Comparison of ENCODE assay signal across 20 cellular contexts in the genomic region with DNA sequence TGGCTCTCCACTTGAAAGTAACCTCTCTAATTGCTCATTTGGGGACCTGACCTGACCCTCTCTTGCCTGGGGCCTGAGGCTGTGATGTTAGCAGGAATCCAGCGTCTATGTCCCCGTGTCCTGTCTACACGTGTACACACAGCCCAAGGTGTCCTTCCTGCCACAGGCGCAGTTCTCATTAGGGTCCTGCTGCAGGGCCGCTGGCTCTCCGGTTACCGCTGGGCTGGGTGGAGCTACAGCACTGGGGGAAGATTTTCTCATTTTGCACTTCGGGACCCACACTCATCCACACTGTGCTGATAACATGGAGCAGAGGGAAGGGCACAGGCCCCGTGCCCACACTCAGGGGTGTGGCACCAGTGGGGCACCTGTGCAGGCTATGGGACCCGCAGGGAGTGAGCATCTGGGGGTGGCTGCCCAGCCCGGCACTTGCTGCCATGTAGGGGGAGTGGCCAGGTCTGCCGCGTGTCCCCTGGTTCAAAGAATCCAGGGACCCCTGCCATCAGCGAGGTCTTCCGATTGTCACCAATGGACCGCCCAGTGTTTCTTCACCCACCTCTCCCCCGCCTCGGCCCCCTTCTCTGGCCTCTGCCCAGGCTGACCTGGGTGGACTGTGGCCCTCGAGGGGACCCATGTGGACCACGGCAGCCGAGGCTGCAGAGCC.
DNase-seq lines count a peak whose midpoint lies in the region; ATAC-seq and TF ChIP-seq lines count a peak whose summit lies in the region.
"Had no signal": no experiment of that assay in that cellular context is flagged by ENCODE, and none has a peak within 500 bp of the region (broad histone marks: within the 10 kb centered on the region; RNA-seq: fewer than 3 reads in every experiment).

No MANE protein-coding gene starts in this region.

- H2AK5ac ChIP-seq in neuronal stem cell (ENCODE audit: low read depth, low read length): peak overlapping the region; percentile 38

- no peaks in the 10 kb centered on the region for H3K27me3 ChIP-seq in neuronal stem cell (ENCODE audit: control insufficient read depth in 3 of 3, insufficient read depth in 3 of 3, low read depth in 1 of 3, low read length in 3 of 3)
- peaks cover 0 to 35% (median 0%) of the 10 kb centered on the region in 7 donors for H3K27me3 ChIP-seq in spleen (replicated peaks in 1 of 7)

- no CpG with 5 or more reads among the region's 21 CpGs for WGBS in neuronal stem cell (ENCODE audit: extremely low coverage in 2 of 2, insufficient read length in 2 of 2, insufficient replicate concordance in 1 of 2), 2 donors
- WGBS in spleen, 5 donors: 85 to 95% (median 91%) methylated on average over 19 to 21 of the region's 21 CpGs

- intact Hi-C loops in spleen (cut with DNase I; ENCODE audit: low total_unique reads): no loop called here

- no peak overlapping the region for H3K9ac ChIP-seq in neuronal stem cell (ENCODE audit: low read depth, low read length, poor library complexity)
- H3K9ac ChIP-seq: BLaER1 treated with 17β-estradiol and CSF1 and Interleukin-3, amounts not matched to agents 10 nM and 100 nM had no signal

- no peaks in the 10 kb centered on the region for H3K79me1 ChIP-seq in neuronal stem cell (ENCODE audit: low read depth, low read length)

- no peak overlapping the region for H4K91ac ChIP-seq in neuronal stem cell (ENCODE audit: low read depth, low read length, poor library complexity)

- TF ChIP-seq POLR2A in spleen (IDR thresholded peaks at IDR 0.05): no peak

- H3K27ac ChIP-seq in caudate nucleus (ENCODE audit: low read depth, low read length) (peak overlapping the region; percentile 58), neuronal stem cell (replicated peaks; ENCODE audit: low read length) (no peak overlapping the region), spleen (no peak overlapping the region)
- H3K27ac ChIP-seq: BLaER1 treated with 17β-estradiol and CSF1 and Interleukin-3, amounts not matched to agents 10 nM and 100 nM had no signal

- no peaks in the 10 kb centered on the region; the same call in 1 of the 2 replicates for H3K27me3 Mint-ChIP-seq in WTC11 (ENCODE audit: low read depth)

- H3K4me3 ChIP-seq in neuronal stem cell (ENCODE audit: low read length in 2 of 2) (no peak overlapping the region), spleen (no peak overlapping the region)
- H3K4me3 ChIP-seq: BLaER1 treated with 17β-estradiol and CSF1 and Interleukin-3, amounts not matched to agents 10 nM and 100 nM; GM12878 had no signal

- CTCF ChIA-PET in WTC11 (lab: Charles Lee): no interaction called here

- H3K36me3 ChIP-seq in neuronal stem cell (replicated peaks in 1 of 2; ENCODE audit: control insufficient read depth in 2 of 2, insufficient read depth in 2 of 2, low read length in 2 of 2) (no peaks in the 10 kb centered on the region), spleen (no peaks in the 10 kb centered on the region)
- H3K36me3 ChIP-seq: BLaER1 treated with 17β-estradiol and CSF1 and Interleukin-3, amounts not matched to agents 10 nM and 100 nM had no signal

- H3K18ac ChIP-seq in neuronal stem cell (ENCODE audit: low read length): no peak overlapping the region

- TF ChIP-seq CTCF in WTC11 (IDR thresholded peaks at IDR 0.05): no peak
- TF ChIP-seq CTCF in spleen (IDR thresholded peaks at IDR 0.05 in 8 of 11, conservative IDR thresholded peaks at IDR 0.05 in 3 of 11): no peak

- no peak for ATAC-seq in WTC11
- ATAC-seq in HG03565 (IDR thresholded peaks at IDR 0.05; ENCODE audit: unreplicated experiment): no peak
- ATAC-seq: CD8-positive, alpha-beta T cell; GM12878; HCT116; HepG2 had no signal

- H3K14ac ChIP-seq in neuronal stem cell (ENCODE audit: low read length): no peak overlapping the region

- no peak overlapping the region for H2AFZ ChIP-seq in neuronal stem cell (ENCODE audit: low read length)

- POLR2A ChIA-PET in WTC11 (lab: Charles Lee): no interaction called here

- H3K4me1 ChIP-seq in neuronal stem cell (ENCODE audit: control insufficient read depth in 2 of 2, insufficient read depth in 1 of 2, low read depth in 1 of 2, low read length in 2 of 2) (peaks cover 4 to 9% of the 10 kb centered on the region in 2 donors), spleen (peaks cover 0 to 24% (median 18%) of the 10 kb centered on the region in 6 donors)

- no peak overlapping the region for H3K4me3 Mint-ChIP-seq in WTC11
- H3K4me3 Mint-ChIP-seq: B cell; CD8-positive, alpha-beta T cell; HFFc6 had no signal

- H3K9me3 Mint-ChIP-seq in WTC11: no peaks in the 10 kb centered on the region
- H3K9me3 Mint-ChIP-seq: CD8-positive, alpha-beta T cell; HFFc6 had no signal

- no peaks in the 10 kb centered on the region for H3K9me3 ChIP-seq in neuronal stem cell (replicated peaks in 1 of 2; ENCODE audit: control insufficient read depth in 2 of 2, insufficient read depth in 1 of 2, low read depth in 1 of 2, low read length in 2 of 2)
- no peaks in the 10 kb centered on the region for H3K9me3 ChIP-seq in spleen
- H3K9me3 ChIP-seq: BLaER1 treated with 17β-estradiol and CSF1 and Interleukin-3, amounts not matched to agents 10 nM and 100 nM had no signal

- peaks cover 17% of the 10 kb centered on the region for H3K4me1 Mint-ChIP-seq in WTC11

- no peak overlapping the region for H3K4ac ChIP-seq in neuronal stem cell (ENCODE audit: low read length)

- H2BK15ac ChIP-seq in neuronal stem cell (ENCODE audit: low read length): no peak overlapping the region

- H3K36me3 Mint-ChIP-seq in WTC11: no peaks in the 10 kb centered on the region
- H3K36me3 Mint-ChIP-seq: CD8-positive, alpha-beta T cell had no signal

- DNase-seq in WTC11 (ENCODE audit: low spot score) (no peak), caudate nucleus (lab: John Stamatoyannopoulos, UW) (no peak), neuronal stem cell (ENCODE audit: low spot score) (no peak), spleen (peak; percentile 68), mesenteric fat pad (ENCODE audit: low spot score) (no peak)
- DNase-seq: CD8-positive, alpha-beta T cell; COR-L47; DMS 273 treated with DMSO at 0.1 percent for 48 hours; DMS53; DND-41; EL; GOT3; H7; HFFc6 had no signal

- no peak overlapping the region for H2BK5ac ChIP-seq in neuronal stem cell (ENCODE audit: low read length)

- peak overlapping the region; percentile 20; the same call in 1 of the 2 replicates for H3K27ac Mint-ChIP-seq in WTC11
- H3K27ac Mint-ChIP-seq: B cell; CD8-positive, alpha-beta T cell; HFFc6 had no signal

- peak overlapping the region; percentile 56 for H3K23ac ChIP-seq in neuronal stem cell (ENCODE audit: low read depth, low read length, poor library complexity)

- no peak overlapping the region for H2BK120ac ChIP-seq in neuronal stem cell (ENCODE audit: low read depth, low read length)

- H3K4me2 ChIP-seq in neuronal stem cell (ENCODE audit: insufficient read depth, low read length, poor library complexity, severe bottlenecking): no peak overlapping the region
- H3K4me2 ChIP-seq: BLaER1 treated with 17β-estradiol and CSF1 and Interleukin-3, amounts not matched to agents 10 nM and 100 nM had no signal

- H2BK12ac ChIP-seq in neuronal stem cell (ENCODE audit: low read length): no peak overlapping the region

- H4K8ac ChIP-seq in neuronal stem cell (ENCODE audit: low read depth, low read length): no peak overlapping the region

TF ChIP-seq in WTC11, 78 proteins besides CTCF, POLR2A, EP300 and RAD21 (continues in another document):
- TF ChIP-seq NFYB (CRISPR knock-in tag; conservative IDR thresholded peaks at IDR 0.05; ENCODE audit: low read depth): no peak
- no peak for TF ChIP-seq ELF4 (CRISPR knock-in tag; IDR thresholded peaks at IDR 0.05; ENCODE audit: low read depth)
- TF ChIP-seq PRRX2 (CRISPR knock-in tag; IDR thresholded peaks at IDR 0.05): no peak
- TF ChIP-seq FOXJ3 (CRISPR knock-in tag; IDR thresholded peaks at IDR 0.05; ENCODE audit: borderline replicate concordance): no peak
- TF ChIP-seq, protein P1, sequence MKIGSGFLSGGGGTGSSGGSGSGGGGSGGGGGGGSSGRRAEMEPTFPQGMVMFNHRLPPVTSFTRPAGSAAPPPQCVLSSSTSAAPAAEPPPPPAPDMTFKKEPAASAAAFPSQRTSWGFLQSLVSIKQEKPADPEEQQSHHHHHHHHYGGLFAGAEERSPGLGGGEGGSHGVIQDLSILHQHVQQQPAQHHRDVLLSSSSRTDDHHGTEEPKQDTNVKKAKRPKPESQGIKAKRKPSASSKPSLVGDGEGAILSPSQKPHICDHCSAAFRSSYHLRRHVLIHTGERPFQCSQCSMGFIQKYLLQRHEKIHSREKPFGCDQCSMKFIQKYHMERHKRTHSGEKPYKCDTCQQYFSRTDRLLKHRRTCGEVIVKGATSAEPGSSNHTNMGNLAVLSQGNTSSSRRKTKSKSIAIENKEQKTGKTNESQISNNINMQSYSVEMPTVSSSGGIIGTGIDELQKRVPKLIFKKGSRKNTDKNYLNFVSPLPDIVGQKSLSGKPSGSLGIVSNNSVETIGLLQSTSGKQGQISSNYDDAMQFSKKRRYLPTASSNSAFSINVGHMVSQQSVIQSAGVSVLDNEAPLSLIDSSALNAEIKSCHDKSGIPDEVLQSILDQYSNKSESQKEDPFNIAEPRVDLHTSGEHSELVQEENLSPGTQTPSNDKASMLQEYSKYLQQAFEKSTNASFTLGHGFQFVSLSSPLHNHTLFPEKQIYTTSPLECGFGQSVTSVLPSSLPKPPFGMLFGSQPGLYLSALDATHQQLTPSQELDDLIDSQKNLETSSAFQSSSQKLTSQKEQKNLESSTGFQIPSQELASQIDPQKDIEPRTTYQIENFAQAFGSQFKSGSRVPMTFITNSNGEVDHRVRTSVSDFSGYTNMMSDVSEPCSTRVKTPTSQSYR (CRISPR knock-in tag; IDR thresholded peaks at IDR 0.05): no peak
- TF ChIP-seq, protein P2, sequence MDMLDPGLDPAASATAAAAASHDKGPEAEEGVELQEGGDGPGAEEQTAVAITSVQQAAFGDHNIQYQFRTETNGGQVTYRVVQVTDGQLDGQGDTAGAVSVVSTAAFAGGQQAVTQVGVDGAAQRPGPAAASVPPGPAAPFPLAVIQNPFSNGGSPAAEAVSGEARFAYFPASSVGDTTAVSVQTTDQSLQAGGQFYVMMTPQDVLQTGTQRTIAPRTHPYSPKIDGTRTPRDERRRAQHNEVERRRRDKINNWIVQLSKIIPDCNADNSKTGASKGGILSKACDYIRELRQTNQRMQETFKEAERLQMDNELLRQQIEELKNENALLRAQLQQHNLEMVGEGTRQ (CRISPR knock-in tag; IDR thresholded peaks at IDR 0.05): no peak
- TF ChIP-seq, protein P3, sequence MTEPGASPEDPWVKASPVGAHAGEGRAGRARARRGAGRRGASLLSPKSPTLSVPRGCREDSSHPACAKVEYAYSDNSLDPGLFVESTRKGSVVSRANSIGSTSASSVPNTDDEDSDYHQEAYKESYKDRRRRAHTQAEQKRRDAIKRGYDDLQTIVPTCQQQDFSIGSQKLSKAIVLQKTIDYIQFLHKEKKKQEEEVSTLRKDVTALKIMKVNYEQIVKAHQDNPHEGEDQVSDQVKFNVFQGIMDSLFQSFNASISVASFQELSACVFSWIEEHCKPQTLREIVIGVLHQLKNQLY (CRISPR knock-in tag; IDR thresholded peaks at IDR 0.05): no peak
